ENCODE assay signal across 14 cellular contexts in genomic region chr7:18019562-18019961, GRCh38. TPM values are rescaled to one million over a fixed set of nuclear protein-coding genes. Genes with fewer than 3 reads are reported as not detected.
DNase-seq lines count a peak whose midpoint lies in the region; ATAC-seq and TF ChIP-seq lines count a peak whose summit lies in the region.
"Had no signal": no experiment of that assay in that cellular context is flagged by ENCODE, and none has a peak within 500 bp of the region (broad histone marks: within the 10 kb centered on the region; RNA-seq: fewer than 3 reads in every experiment).

No MANE protein-coding gene starts in this region.

- no peaks in the 10 kb centered on the region for H3K36me3 Mint-ChIP-seq in type B pancreatic cell

- H3K27me3 Mint-ChIP-seq in type B pancreatic cell: no peaks in the 10 kb centered on the region

- H3K27ac Mint-ChIP-seq in type B pancreatic cell: peak overlapping the region; percentile 25

- DNase-seq in NCI-H146 (lab: John Stamatoyannopoulos, UW): peak; percentile 3
- DNase-seq in NCI-H146 treated with DMSO at 0.1 percent for 48 hours (lab: John Stamatoyannopoulos, UW; ENCODE audit: unreplicated experiment): no peak
- peak; percentile 31 for DNase-seq in amniotic stem cell (lab: John Stamatoyannopoulos, UW)
- no peak for DNase-seq in right cardiac atrium
- DNase-seq in type B pancreatic cell (ENCODE audit: extremely low spot score, unreplicated experiment): no peak
- DNase-seq: activated effector memory CD4-positive, alpha-beta T cell treated with anti-CD3 and anti-CD28 coated beads, Interleukin-2, amount 50 U/mL, for 16 hours; esophagus squamous epithelium; NCI-H510A had no signal

- intact Hi-C loops in right cardiac atrium (cut with DNase I): no loop called here

- no peaks in the 10 kb centered on the region for H3K4me1 Mint-ChIP-seq in type B pancreatic cell (ENCODE audit: unreplicated experiment)
- H3K4me1 Mint-ChIP-seq: neural crest cell had no signal

- no peaks in the 10 kb centered on the region for H3K27me3 ChIP-seq in right cardiac atrium (ENCODE audit: control insufficient read depth, insufficient read depth)
- H3K27me3 ChIP-seq: esophagus squamous epithelium had no signal

- WGBS in right cardiac atrium: 19% methylated on average over 1 of the region's 1 CpG

- no peak for TF ChIP-seq CTCF in type B pancreatic cell (conservative IDR thresholded peaks at IDR 0.05)

- no peaks in the 10 kb centered on the region for H3K9me3 Mint-ChIP-seq in type B pancreatic cell

- H3K27ac ChIP-seq in right cardiac atrium (ENCODE audit: low read length): no peak overlapping the region
- H3K27ac ChIP-seq: 22Rv1 had no signal

- peak; percentile 83 to 93 for ATAC-seq in right cardiac atrium
- ATAC-seq in HG02970 (IDR thresholded peaks at IDR 0.05; ENCODE audit: low FRiP score, unreplicated experiment): no peak
- ATAC-seq in HG02981 (IDR thresholded peaks at IDR 0.05; ENCODE audit: unreplicated experiment): no peak
- no peak for ATAC-seq in GM19463 (IDR thresholded peaks at IDR 0.05; ENCODE audit: unreplicated experiment)
- ATAC-seq: GM12878 had no signal

- peaks cover 2% of the 10 kb centered on the region for H3K9me3 ChIP-seq in right cardiac atrium (ENCODE audit: control insufficient read depth, low read length)
- H3K9me3 ChIP-seq: esophagus squamous epithelium had no signal

- no peak overlapping the region for H3K4me3 ChIP-seq in right cardiac atrium (ENCODE audit: low read length)
- H3K4me3 ChIP-seq: esophagus squamous epithelium, GM12878 had no signal

- no peaks in the 10 kb centered on the region for H3K4me1 ChIP-seq in right cardiac atrium (ENCODE audit: control insufficient read depth, insufficient read depth, low read length)

- no peak overlapping the region for H3K4me3 Mint-ChIP-seq in type B pancreatic cell
- H3K4me3 Mint-ChIP-seq: neural crest cell had no signal

RNA-seq across cellular contexts. Expression of gene PRPS1L1, which starts 8.1 kb away (rescaled TPM):
- total RNA-seq in right cardiac atrium (not detected), type B pancreatic cell (ENCODE audit: low replicate concordance) (not detected in 2 replicates)
- polyA plus RNA-seq in right cardiac atrium: not detected
- total RNA-seq: esophagus squamous epithelium, GM12878, neural crest cell had no signal
- polyA plus RNA-seq: GM12878 had no signal

Comparison
In these comparisons a context has a peak if more than half of its experiments do, and no peak if none do; other contexts are left out.
1. DNase-seq: peak in NCI-H146 (single experiment) and amniotic stem cell (single experiment); none in NCI-H146 treated with DMSO at 0.1 percent for 48 hours (single experiment), right cardiac atrium (0 of 3) and type B pancreatic cell (single experiment).
2. ATAC-seq: peak in right cardiac atrium (2 of 2); none in HG02970 (single experiment), HG02981 (single experiment) and GM19463 (single experiment).